In genomic region chr6:149922642-149923326, GRCh38 we compare ENCODE assay signal across 8 cellular contexts. TPM values are rescaled to one million over a fixed set of nuclear protein-coding genes. Genes with fewer than 3 reads are reported as not detected.
DNase-seq lines count a peak whose midpoint lies in the region; ATAC-seq and TF ChIP-seq lines count a peak whose summit lies in the region.

TSS of gene RAET1G (minus strand) at chr6:149923121. CDS start at chr6:149923010, 111 bp downstream.

- H3K9me3 ChIP-seq in ascending aorta (no peaks in the 10 kb centered on the region), thyroid gland (no peaks in the 10 kb centered on the region)

- peak; percentile 86 for ATAC-seq in left ventricle myocardium superior
- ATAC-seq in GM21825 (IDR thresholded peaks at IDR 0.05; ENCODE audit: unreplicated experiment) = no peak

- TF ChIP-seq POLR2A in NB4 (IDR thresholded peaks at IDR 0.05; ENCODE audit: extremely low read depth, insufficient read length) = no peak
- peak in 1 of 2 donors; percentile 74 for TF ChIP-seq POLR2A in thyroid gland (IDR thresholded peaks at IDR 0.05)

- DNase-seq in GM12864 (ENCODE audit: low read depth) (peak; percentile 16), NB4 (ENCODE audit: low read depth) (peak; percentile 85), T-helper 9 cell (peak; percentile 62), ascending aorta (ENCODE audit: low spot score in 2 of 2) (peak; percentile 78 to 93), left ventricle myocardium superior (peak; percentile 92), pons (ENCODE audit: low spot score) (peak; percentile 85), thyroid gland (peak; percentile 95)

- 0 to 1% methylated on average over 28 to 37 of the region's 40 CpGs for WGBS in thyroid gland, 2 donors

- peaks cover 7 to 13% of the 10 kb centered on the region in 2 donors for H3K4me1 ChIP-seq in ascending aorta
- peaks cover 4 to 25% of the 10 kb centered on the region in 2 donors for H3K4me1 ChIP-seq in thyroid gland

- H3K36me3 ChIP-seq in ascending aorta = no peaks in the 10 kb centered on the region
- H3K36me3 ChIP-seq in thyroid gland = no peaks in the 10 kb centered on the region

- intact Hi-C loops in ascending aorta (cut with DNase I) = loop anchor here (2.0 to 10.0 kb wide), 2 partner anchors 26 to 178 kb away; partner anchors contain the start of genes NUP43 and PCMT1
- intact Hi-C loops in left ventricle myocardium superior (cut with micrococcal nuclease) = no loop called here
- intact Hi-C loops in thyroid gland (cut with DNase I) = loop anchor here (2.0 kb wide), 1 partner anchor 86 kb away; no protein-coding TSS in a partner anchor

- no peak within 1 kb of the TSS for H3K4me3 ChIP-seq in GM12864 (ENCODE audit: low read depth, low read length)
- H3K4me3 ChIP-seq in NB4 (ENCODE audit: low read depth, low read length) = no peak within 1 kb of the TSS
- peak within 1 kb of the TSS; percentile 54 to 65 for H3K4me3 ChIP-seq in ascending aorta
- H3K4me3 ChIP-seq in thyroid gland (replicated peaks in 1 of 3) = peak within 1 kb of the TSS; percentile 28 to 43 (median 35)

- H3K27ac ChIP-seq in ascending aorta = no peak within 1 kb of the TSS
- peak within 1 kb of the TSS in 1 of 3 donors; percentile 43 for H3K27ac ChIP-seq in thyroid gland

- H3K27me3 ChIP-seq in ascending aorta (no peaks in the 10 kb centered on the region), thyroid gland (no peaks in the 10 kb centered on the region)

- TF ChIP-seq CTCF in GM12864 (IDR thresholded peaks at IDR 0.05; ENCODE audit: low read depth, low read length, missing control alignments) = no peak
- no peak for TF ChIP-seq CTCF in NB4 (IDR thresholded peaks at IDR 0.05; ENCODE audit: low read depth, low read length)
- no peak for TF ChIP-seq CTCF in ascending aorta (IDR thresholded peaks at IDR 0.05)
- TF ChIP-seq CTCF in thyroid gland (IDR thresholded peaks at IDR 0.05) = no peak

RNA-seq across cellular contexts. Expression of gene RAET1G, which starts in this region (rescaled TPM):
- total RNA-seq in ascending aorta (not detected), left ventricle myocardium superior (0.32 TPM), thyroid gland (1 to 10 TPM in 2 of 4 donors, under 1 TPM in 1, not detected in 1; 0.59 to 2.0 (median 1.6) TPM)

Comparison
In these comparisons a context has a peak if more than half of its experiments do, and no peak if none do; other contexts are left out.
1. Peak in DNase-seq and H3K4me3 ChIP-seq in ascending aorta; RNA of the gene not detected or under 1 TPM.
2. Peak in DNase-seq and ATAC-seq in left ventricle myocardium superior; RNA of the gene not detected or under 1 TPM.
3. DNase-seq: peak in every context shown above with its lines; median percentile 95 in thyroid gland; 92 in left ventricle myocardium superior; 86 in ascending aorta; 85 in NB4; 85 in pons; 62 in T-helper 9 cell; 16 in GM12864.
4. H3K4me3 ChIP-seq: peak in thyroid gland (3 of 3); none in GM12864 (single experiment) and NB4 (single experiment).